1 cellular context compared by ENCODE assay signal in the genomic region with DNA sequence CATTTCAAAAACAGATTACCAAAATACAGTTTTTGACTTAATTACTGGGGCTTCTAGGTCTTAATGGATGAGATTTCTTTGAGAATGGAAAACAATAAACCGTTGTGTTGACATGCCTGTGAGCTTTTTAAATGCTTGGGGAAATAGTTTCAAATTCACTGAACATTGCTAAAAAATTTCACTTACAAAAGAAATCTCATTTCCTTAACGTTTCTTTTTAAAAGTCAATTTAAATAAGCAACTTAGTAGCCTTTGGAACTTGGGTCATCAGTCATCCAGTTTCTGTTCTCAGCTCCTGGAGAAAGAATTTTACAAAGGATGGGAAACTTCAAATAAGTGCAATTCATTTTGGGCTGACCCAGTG.
TF ChIP-seq lines count a peak whose summit lies in the region.

No MANE protein-coding gene starts in this region.

TF ChIP-seq in K562, 482 proteins besides CTCF, POLR2A, EP300 and RAD21:
- TF ChIP-seq BCL6 (CRISPR knock-in tag; IDR thresholded peaks at IDR 0.05) (no peak), ETV6 (IDR thresholded peaks at IDR 0.05; ENCODE audit: borderline replicate concordance in 1 of 2, low read depth in 2 of 2, low read length in 1 of 2) (no peak), ETV6 (CRISPR knock-in tag; IDR thresholded peaks at IDR 0.05; ENCODE audit: borderline replicate concordance) (no peak), ZNF644 (tag; IDR thresholded peaks at IDR 0.05; ENCODE audit: low read depth) (peak; percentile 20; the same call in 1 of the 2 replicates), ILF3 (IDR thresholded peaks at IDR 0.05; ENCODE audit: borderline replicate concordance) (no peak), TEAD4 (IDR thresholded peaks at IDR 0.05; ENCODE audit: low read length) (no peak), TEAD4 (CRISPR knock-in tag; IDR thresholded peaks at IDR 0.05; ENCODE audit: borderline replicate concordance) (no peak), TAF7 (tag; IDR thresholded peaks at IDR 0.05) (no peak), IFI16 (CRISPR knock-in tag; IDR thresholded peaks at IDR 0.05) (no peak), ADNP (tag; IDR thresholded peaks at IDR 0.05) (0 out of 2 replicates have a peak, but pooled peaks have one; percentile 10), WHSC1 (IDR thresholded peaks at IDR 0.05; ENCODE audit: low read length) (no peak), SIN3B (IDR thresholded peaks at IDR 0.05; ENCODE audit: low read depth) (no peak), NFE2L1 (tag; IDR thresholded peaks at IDR 0.05; ENCODE audit: borderline replicate concordance, low read depth) (no peak), SIN3A (IDR thresholded peaks at IDR 0.05; ENCODE audit: borderline replicate concordance in 2 of 2, control insufficient read depth in 1 of 2, low read depth in 2 of 2, low read length in 2 of 2) (no peak), ZFP1 (CRISPR knock-in tag; IDR thresholded peaks at IDR 0.05) (no peak), KAT2B (IDR thresholded peaks at IDR 0.05; ENCODE audit: low read depth, low read length) (no peak), PPARD (CRISPR knock-in tag; IDR thresholded peaks at IDR 0.05) (no peak), SRSF7 (optimal IDR thresholded peaks at IDR 0.05; ENCODE audit: low read depth, low read length) (no peak), MCM7 (IDR thresholded peaks at IDR 0.05) (no peak), XRCC3 (IDR thresholded peaks at IDR 0.05) (no peak), ZNF639 (CRISPR knock-in tag; conservative IDR thresholded peaks at IDR 0.05 in 1 of 2, IDR thresholded peaks at IDR 0.05 in 1 of 2) (0 out of 4 replicates have a peak, but pooled peaks of 1 of the 2 experiments have one; percentile 41)
- TF ChIP-seq, protein P1, sequence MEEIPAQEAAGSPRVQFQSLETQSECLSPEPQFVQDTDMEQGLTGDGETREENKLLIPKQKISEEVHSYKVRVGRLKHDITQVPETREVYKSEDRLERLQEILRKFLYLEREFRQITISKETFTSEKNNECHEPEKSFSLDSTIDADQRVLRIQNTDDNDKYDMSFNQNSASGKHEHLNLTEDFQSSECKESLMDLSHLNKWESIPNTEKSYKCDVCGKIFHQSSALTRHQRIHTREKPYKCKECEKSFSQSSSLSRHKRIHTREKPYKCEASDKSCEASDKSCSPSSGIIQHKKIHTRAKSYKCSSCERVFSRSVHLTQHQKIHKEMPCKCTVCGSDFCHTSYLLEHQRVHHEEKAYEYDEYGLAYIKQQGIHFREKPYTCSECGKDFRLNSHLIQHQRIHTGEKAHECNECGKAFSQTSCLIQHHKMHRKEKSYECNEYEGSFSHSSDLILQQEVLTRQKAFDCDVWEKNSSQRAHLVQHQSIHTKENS (CRISPR knock-in tag; IDR thresholded peaks at IDR 0.05) = no peak
- TF ChIP-seq, protein P2, sequence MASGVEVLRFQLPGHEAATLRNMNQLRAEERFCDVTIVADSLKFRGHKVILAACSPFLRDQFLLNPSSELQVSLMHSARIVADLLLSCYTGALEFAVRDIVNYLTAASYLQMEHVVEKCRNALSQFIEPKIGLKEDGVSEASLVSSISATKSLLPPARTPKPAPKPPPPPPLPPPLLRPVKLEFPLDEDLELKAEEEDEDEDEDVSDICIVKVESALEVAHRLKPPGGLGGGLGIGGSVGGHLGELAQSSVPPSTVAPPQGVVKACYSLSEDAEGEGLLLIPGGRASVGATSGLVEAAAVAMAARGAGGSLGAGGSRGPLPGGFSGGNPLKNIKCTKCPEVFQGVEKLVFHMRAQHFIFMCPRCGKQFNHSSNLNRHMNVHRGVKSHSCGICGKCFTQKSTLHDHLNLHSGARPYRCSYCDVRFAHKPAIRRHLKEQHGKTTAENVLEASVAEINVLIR (CRISPR knock-in tag; IDR thresholded peaks at IDR 0.05) = no peak
- TF ChIP-seq, protein P3, sequence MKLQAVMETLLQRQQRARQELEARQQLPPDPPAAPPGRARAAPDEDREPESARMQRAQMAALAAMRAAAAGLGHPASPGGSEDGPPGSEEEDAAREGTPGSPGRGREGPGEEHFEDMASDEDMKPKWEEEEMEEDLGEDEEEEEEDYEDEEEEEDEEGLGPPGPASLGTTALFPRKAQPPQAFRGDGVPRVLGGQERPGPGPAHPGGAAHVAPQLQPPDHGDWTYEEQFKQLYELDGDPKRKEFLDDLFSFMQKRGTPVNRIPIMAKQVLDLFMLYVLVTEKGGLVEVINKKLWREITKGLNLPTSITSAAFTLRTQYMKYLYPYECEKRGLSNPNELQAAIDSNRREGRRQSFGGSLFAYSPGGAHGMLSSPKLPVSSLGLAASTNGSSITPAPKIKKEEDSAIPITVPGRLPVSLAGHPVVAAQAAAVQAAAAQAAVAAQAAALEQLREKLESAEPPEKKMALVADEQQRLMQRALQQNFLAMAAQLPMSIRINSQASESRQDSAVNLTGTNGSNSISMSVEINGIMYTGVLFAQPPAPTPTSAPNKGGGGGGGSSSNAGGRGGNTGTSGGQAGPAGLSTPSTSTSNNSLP (IDR thresholded peaks at IDR 0.05; ENCODE audit: borderline replicate concordance, low read depth, low read length) = no peak
- TF ChIP-seq, protein P4, sequence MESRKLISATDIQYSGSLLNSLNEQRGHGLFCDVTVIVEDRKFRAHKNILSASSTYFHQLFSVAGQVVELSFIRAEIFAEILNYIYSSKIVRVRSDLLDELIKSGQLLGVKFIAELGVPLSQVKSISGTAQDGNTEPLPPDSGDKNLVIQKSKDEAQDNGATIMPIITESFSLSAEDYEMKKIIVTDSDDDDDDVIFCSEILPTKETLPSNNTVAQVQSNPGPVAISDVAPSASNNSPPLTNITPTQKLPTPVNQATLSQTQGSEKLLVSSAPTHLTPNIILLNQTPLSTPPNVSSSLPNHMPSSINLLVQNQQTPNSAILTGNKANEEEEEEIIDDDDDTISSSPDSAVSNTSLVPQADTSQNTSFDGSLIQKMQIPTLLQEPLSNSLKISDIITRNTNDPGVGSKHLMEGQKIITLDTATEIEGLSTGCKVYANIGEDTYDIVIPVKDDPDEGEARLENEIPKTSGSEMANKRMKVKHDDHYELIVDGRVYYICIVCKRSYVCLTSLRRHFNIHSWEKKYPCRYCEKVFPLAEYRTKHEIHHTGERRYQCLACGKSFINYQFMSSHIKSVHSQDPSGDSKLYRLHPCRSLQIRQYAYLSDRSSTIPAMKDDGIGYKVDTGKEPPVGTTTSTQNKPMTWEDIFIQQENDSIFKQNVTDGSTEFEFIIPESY (CRISPR knock-in tag; IDR thresholded peaks at IDR 0.05) = no peak
